In genomic region chr1:108828074-108828961, GRCh38 we compare ENCODE assay signal across 7 cellular contexts. TPM values are rescaled to one million over a fixed set of nuclear protein-coding genes. Genes with fewer than 3 reads are reported as not detected.
A peak's percentile ranks its signal among the peaks of the same experiment; 100 is the strongest.
DNase-seq lines count a peak whose midpoint lies in the region; TF ChIP-seq lines count a peak whose summit lies in the region.

No MANE protein-coding gene starts in this region.

- CTCF ChIA-PET in activated naive CD4-positive, alpha-beta T cell treated with anti-CD3 and anti-CD28 coated beads for 36 hours (lab: Charles Lee), result interaction anchor here (0.6 to 6.7 kb wide), 31 partner anchors 8 to 302 kb away, joined by 3 to 109 read pairs (median 5); partner anchors contain the start of gene CLCC1

- no peaks in the 10 kb centered on the region for H3K4me1 Mint-ChIP-seq in activated naive CD4-positive, alpha-beta T cell treated with anti-CD3 and anti-CD28 coated beads for 36 hours (ENCODE audit: low read depth)

- DNase-seq in GM13977 (ENCODE audit: low spot score) (peak; percentile 84), LHCN-M2 (ENCODE audit: low read depth) (peak; percentile 98), SJCRH30 (peak; percentile 76 to 90), germinal center (ENCODE audit: low spot score) (peak; percentile 76), osteoblast (ENCODE audit: insufficient read length, low spot score, missing footprints) (peak; percentile 87)
- DNase-seq in activated naive CD4-positive, alpha-beta T cell treated with anti-CD3 and anti-CD28 coated beads for 36 hours, result peak; percentile 83

- peak overlapping the region; percentile 27 for H3K4me2 ChIP-seq in osteoblast (ENCODE audit: insufficient read depth, low read length)

- H3K36me3 ChIP-seq in SJCRH30 (no peaks in the 10 kb centered on the region), osteoblast (ENCODE audit: insufficient read depth, low read length) (no peaks in the 10 kb centered on the region)

- no peak overlapping the region for H3K27ac Mint-ChIP-seq in activated naive CD4-positive, alpha-beta T cell treated with anti-CD3 and anti-CD28 coated beads for 36 hours

- H3K27me3 Mint-ChIP-seq in activated naive CD4-positive, alpha-beta T cell treated with anti-CD3 and anti-CD28 coated beads for 36 hours (ENCODE audit: low read depth), result no peaks in the 10 kb centered on the region

- TF ChIP-seq CTCF in GM13977 (IDR thresholded peaks at IDR 0.05; ENCODE audit: extremely low read depth, insufficient read depth, missing control alignments) (peak; percentile 79), osteoblast (IDR thresholded peaks at IDR 0.05; ENCODE audit: extremely low read depth, low read depth, low read length) (peak; percentile 75)

- in situ Hi-C loops in GM13977 (cut with MboI; ENCODE audit: low pct_unique_long_range_greater_than_20kb, low sequenced_read_pairs, unreplicated experiment), result no loop called here

- H3K27me3 ChIP-seq in SJCRH30, result no peaks in the 10 kb centered on the region
- H3K27me3 ChIP-seq in osteoblast (ENCODE audit: insufficient read depth, low read length), result no peaks in the 10 kb centered on the region

- H3K79me2 ChIP-seq in osteoblast (ENCODE audit: insufficient read depth, low read length), result no peaks in the 10 kb centered on the region

- H3K9me3 ChIP-seq in SJCRH30 (replicated peaks) (no peaks in the 10 kb centered on the region), osteoblast (ENCODE audit: low read depth, low read length) (no peaks in the 10 kb centered on the region)

- H3K4me3 ChIP-seq in SJCRH30 (no peak overlapping the region), osteoblast (ENCODE audit: insufficient read depth, low read length) (peak overlapping the region; percentile 35)

- H2AFZ ChIP-seq in osteoblast (ENCODE audit: low read length), result peak overlapping the region; percentile 60

- intact Hi-C loops in activated naive CD4-positive, alpha-beta T cell treated with anti-CD3 and anti-CD28 coated beads for 36 hours (cut with micrococcal nuclease), result loop anchor here (1.0 to 5.0 kb wide), 7 partner anchors 48 to 704 kb away; partner anchors contain the start of genes GPSM2, PRPF38B and WDR47

- H3K9me3 Mint-ChIP-seq in activated naive CD4-positive, alpha-beta T cell treated with anti-CD3 and anti-CD28 coated beads for 36 hours, result no peaks in the 10 kb centered on the region

- no peak overlapping the region for H3K4me3 Mint-ChIP-seq in activated naive CD4-positive, alpha-beta T cell treated with anti-CD3 and anti-CD28 coated beads for 36 hours

- no peaks in the 10 kb centered on the region for H4K20me1 ChIP-seq in osteoblast (ENCODE audit: insufficient read depth, low read length)

- H3K4me1 ChIP-seq in SJCRH30 (peaks cover 27% of the 10 kb centered on the region), osteoblast (ENCODE audit: insufficient read depth, low read length) (peaks cover 42% of the 10 kb centered on the region)

- H3K27ac ChIP-seq in SJCRH30 (no peak overlapping the region), osteoblast (ENCODE audit: low read depth, low read length) (peak overlapping the region; percentile 97), temporal lobe (ENCODE audit: low read depth, low read length) (peak overlapping the region; percentile 40)

- no peaks in the 10 kb centered on the region for H3K36me3 Mint-ChIP-seq in activated naive CD4-positive, alpha-beta T cell treated with anti-CD3 and anti-CD28 coated beads for 36 hours (ENCODE audit: low read depth)

RNA-seq across cellular contexts. Expression of gene AKNAD1, which starts 28.6 kb away (rescaled TPM):
- total RNA-seq in LHCN-M2 (2014; rRNA removed) (0.58 and 2.7 TPM in 2 replicates), osteoblast (not detected in 2 replicates), temporal lobe (3.0 TPM)
- polyA plus RNA-seq in LHCN-M2 (2012), result 1.5 TPM
- total RNA-seq in SJCRH30 (2014; rRNA removed; shearing (Covaris generic)), result 0.30 and 0.87 TPM in 2 replicates
- not detected for total RNA-seq in activated naive CD4-positive, alpha-beta T cell treated with anti-CD3 and anti-CD28 coated beads for 36 hours

RNA-seq across cellular contexts. Expression of gene GPSM2, which starts 48.5 kb away (rescaled TPM):
- 89.8 and 107 TPM in 2 replicates for total RNA-seq in LHCN-M2 (2014; rRNA removed)
- polyA plus RNA-seq in LHCN-M2 (2012), result 20.3 TPM
- total RNA-seq in SJCRH30 (2014; rRNA removed; shearing (Covaris generic)), result 40.1 and 40.4 TPM in 2 replicates
- total RNA-seq in activated naive CD4-positive, alpha-beta T cell treated with anti-CD3 and anti-CD28 coated beads for 36 hours, result 10 to 100 TPM; 15.9 to 19.3 TPM
- 21.4 and 21.8 TPM in 2 replicates for total RNA-seq in osteoblast
- total RNA-seq in temporal lobe, result 52.6 TPM
